9 cellular contexts compared by ENCODE assay signal in the genomic region with DNA sequence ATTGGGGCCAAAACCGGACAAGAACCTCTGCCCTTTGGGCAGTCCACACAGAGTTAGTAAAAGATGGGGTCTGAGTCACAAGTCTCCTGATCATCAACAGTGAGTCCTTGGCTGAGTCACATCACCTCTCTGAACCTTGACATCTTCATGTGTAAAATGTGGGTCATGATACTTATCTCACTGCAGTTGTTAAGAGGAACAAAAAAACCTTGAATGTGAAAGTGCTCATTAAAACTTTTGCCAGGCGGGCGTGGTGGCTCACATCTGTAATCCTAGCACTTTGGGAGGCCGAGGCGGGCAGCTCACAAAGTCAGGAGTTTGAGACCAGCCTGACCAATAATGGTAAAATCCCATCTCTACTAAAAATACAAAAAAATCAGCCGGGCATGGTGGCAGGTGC. TPM values are rescaled to one million over a fixed set of nuclear protein-coding genes. Genes with fewer than 3 reads are reported as not detected.
DNase-seq lines count a peak whose midpoint lies in the region; ATAC-seq and TF ChIP-seq lines count a peak whose summit lies in the region.
"Had no signal": no experiment of that assay in that cellular context is flagged by ENCODE, and none has a peak within 500 bp of the region (broad histone marks: within the 10 kb centered on the region; RNA-seq: fewer than 3 reads in every experiment).

No MANE protein-coding gene starts in this region.

- no peaks in the 10 kb centered on the region for H3K36me3 ChIP-seq in BLaER1
- H3K36me3 ChIP-seq in OCI-LY7 (ENCODE audit: insufficient read depth, low read length) = no peaks in the 10 kb centered on the region
- no peaks in the 10 kb centered on the region for H3K36me3 ChIP-seq in H7 (replicated peaks; ENCODE audit: control insufficient read depth, insufficient read depth, low read length)

- CTCF ChIA-PET in OCI-LY7 (lab: Charles Lee; ENCODE audit: unreplicated experiment) = no interaction called here

- H3K27ac ChIP-seq in BLaER1 (peak overlapping the region; percentile 96), OCI-LY7 (ENCODE audit: low read depth, low read length, poor library complexity, severe bottlenecking) (no peak overlapping the region)
- H3K27ac ChIP-seq: body of pancreas, skin epidermis had no signal

- H3K9me3 ChIP-seq in BLaER1 (no peaks in the 10 kb centered on the region), OCI-LY7 (ENCODE audit: low read length) (no peaks in the 10 kb centered on the region)
- H3K9me3 ChIP-seq: body of pancreas had no signal

- no peaks in the 10 kb centered on the region for H3K79me2 ChIP-seq in OCI-LY7 (ENCODE audit: insufficient read depth, low read depth, low read length)

- H3K9me2 ChIP-seq in OCI-LY7 (ENCODE audit: insufficient read depth, low read length) = no peaks in the 10 kb centered on the region

- H3K9ac ChIP-seq in BLaER1 = no peak overlapping the region

- DNase-seq in OCI-LY7 (ENCODE audit: low spot score) (no peak), fibroblast of villous mesenchyme (ENCODE audit: low read depth) (peak; percentile 77), H7 (no peak)
- DNase-seq: body of pancreas, DMS 273 treated with DMSO at 0.1 percent for 48 hours had no signal

- BruUV-seq in OCI-LY7 (replicated peaks; lab: Mats Ljungman, UMichigan) = no TSS peak

- H3K27me3 ChIP-seq in BLaER1 = no peaks in the 10 kb centered on the region
- no peaks in the 10 kb centered on the region for H3K27me3 ChIP-seq in H7 (ENCODE audit: control insufficient read depth, insufficient read depth, low read length)
- H3K27me3 ChIP-seq: body of pancreas had no signal

- no peak overlapping the region for H2AFZ ChIP-seq in OCI-LY7 (ENCODE audit: low read length)

- intact Hi-C loops in OCI-LY7 (cut with micrococcal nuclease; ENCODE audit: unreplicated experiment) = no loop called here

- POLR2A ChIA-PET in OCI-LY7 (lab: Charles Lee) = interaction anchor here (0.5 kb wide), 1 partner anchor 287 kb away, joined by 3 read pairs; no protein-coding TSS in a partner anchor

- H3K4me3 ChIP-seq in BLaER1 = no peak overlapping the region
- H3K4me3 ChIP-seq in OCI-LY7 (ENCODE audit: low read depth, low read length, poor library complexity, severe bottlenecking) = no peak overlapping the region
- H3K4me3 ChIP-seq in fibroblast of villous mesenchyme (ENCODE audit: low read depth, low read length) = no peak overlapping the region
- no peak overlapping the region for H3K4me3 ChIP-seq in H7 (ENCODE audit: insufficient read depth, low read depth, low read length)
- H3K4me3 ChIP-seq: body of pancreas, skin epidermis had no signal

- no peaks in the 10 kb centered on the region for H4K20me1 ChIP-seq in BLaER1
- H4K20me1 ChIP-seq in OCI-LY7 (ENCODE audit: insufficient read depth, low read length) = no peaks in the 10 kb centered on the region

- TF ChIP-seq CTCF in OCI-LY7 (conservative IDR thresholded peaks at IDR 0.05; ENCODE audit: low read length) (no peak), fibroblast of villous mesenchyme (IDR thresholded peaks at IDR 0.05; ENCODE audit: insufficient read depth, low read depth, low read length) (no peak)

- H3K4me2 ChIP-seq in BLaER1 = peak overlapping the region; percentile 95
- H3K4me2 ChIP-seq in OCI-LY7 (ENCODE audit: low read length) = peak overlapping the region; percentile 86; the same call in 1 of the 2 replicates

- ATAC-seq in HG03439 (IDR thresholded peaks at IDR 0.05; ENCODE audit: unreplicated experiment) = no peak
- no peak for ATAC-seq in GM18498 (IDR thresholded peaks at IDR 0.05; ENCODE audit: unreplicated experiment)
- ATAC-seq: body of pancreas had no signal

- H3K4me1 ChIP-seq in BLaER1 = peaks cover 59% of the 10 kb centered on the region
- H3K4me1 ChIP-seq in OCI-LY7 (ENCODE audit: insufficient read depth, low read length, poor library complexity, severe bottlenecking) = peaks cover 29% of the 10 kb centered on the region

RNA-seq across cellular contexts. Expression of a gene that starts 15.7 kb away (rescaled TPM):
- not detected in 2 replicates for total RNA-seq in OCI-LY7 (2014; rRNA removed; shearing (Covaris generic))
- total RNA-seq in OCI-LY7 (2022) = 0.33 TPM in 1 of 2 replicates, not detected in the other
- total RNA-seq in fibroblast of villous mesenchyme = 159 and 206 TPM in 2 replicates
- 34.5 and 89.0 TPM in 2 replicates for total RNA-seq in H7 (2014; rRNA removed; shearing (Covaris generic))

RNA-seq across cellular contexts. Expression of a gene that starts 18.9 kb away (rescaled TPM):
- total RNA-seq in OCI-LY7 (2014; rRNA removed; shearing (Covaris generic)) = not detected in 2 replicates
- total RNA-seq in OCI-LY7 (2022) = not detected in 2 replicates
- total RNA-seq in fibroblast of villous mesenchyme = not detected in 2 replicates
- total RNA-seq in H7 (2014; rRNA removed; shearing (Covaris generic)) = 1.8 and 2.0 TPM in 2 replicates

RNA-seq across cellular contexts. Expression of a gene that starts 30.1 kb away (rescaled TPM):
- 2.7 and 4.8 TPM in 2 replicates for total RNA-seq in OCI-LY7 (2014; rRNA removed; shearing (Covaris generic))
- total RNA-seq in OCI-LY7 (2022) = 6.9 and 10.3 TPM in 2 replicates
- 160 and 178 TPM in 2 replicates for total RNA-seq in fibroblast of villous mesenchyme
- total RNA-seq in H7 (2014; rRNA removed; shearing (Covaris generic)) = 80.8 and 93.2 TPM in 2 replicates

RNA-seq across cellular contexts. Expression of a gene that starts 31.0 kb away (rescaled TPM):
- total RNA-seq in OCI-LY7 (2014; rRNA removed; shearing (Covaris generic)) = not detected in 2 replicates
- total RNA-seq in OCI-LY7 (2022) (not detected in 2 replicates), fibroblast of villous mesenchyme (not detected in 2 replicates)
- 0.63 and 0.80 TPM in 2 replicates for total RNA-seq in H7 (2014; rRNA removed; shearing (Covaris generic))

RNA-seq across cellular contexts. Expression of a gene that starts 31.6 kb away (rescaled TPM):
- total RNA-seq in OCI-LY7 (2014; rRNA removed; shearing (Covaris generic)) = not detected in 2 replicates
- total RNA-seq in OCI-LY7 (2022) (1.4 TPM in 1 of 2 replicates, not detected in the other), fibroblast of villous mesenchyme (0.97 and 2.2 TPM in 2 replicates)
- 0.94 TPM in 1 of 2 replicates, not detected in the other for total RNA-seq in H7 (2014; rRNA removed; shearing (Covaris generic))
- total RNA-seq: body of pancreas had no signal

Comparison
In these comparisons a context has a peak if more than half of its experiments do, and no peak if none do; other contexts are left out.
1. RNA of a gene that starts 15.7 kb away (total RNA-seq): 159 to 206 TPM in fibroblast of villous mesenchyme and 34.5 to 89.0 TPM in H7; 0.33 TPM in OCI-LY7; every median in the first group is over 10 times any median in the second.